1 cellular context compared by ENCODE assay signal in the genomic region with DNA sequence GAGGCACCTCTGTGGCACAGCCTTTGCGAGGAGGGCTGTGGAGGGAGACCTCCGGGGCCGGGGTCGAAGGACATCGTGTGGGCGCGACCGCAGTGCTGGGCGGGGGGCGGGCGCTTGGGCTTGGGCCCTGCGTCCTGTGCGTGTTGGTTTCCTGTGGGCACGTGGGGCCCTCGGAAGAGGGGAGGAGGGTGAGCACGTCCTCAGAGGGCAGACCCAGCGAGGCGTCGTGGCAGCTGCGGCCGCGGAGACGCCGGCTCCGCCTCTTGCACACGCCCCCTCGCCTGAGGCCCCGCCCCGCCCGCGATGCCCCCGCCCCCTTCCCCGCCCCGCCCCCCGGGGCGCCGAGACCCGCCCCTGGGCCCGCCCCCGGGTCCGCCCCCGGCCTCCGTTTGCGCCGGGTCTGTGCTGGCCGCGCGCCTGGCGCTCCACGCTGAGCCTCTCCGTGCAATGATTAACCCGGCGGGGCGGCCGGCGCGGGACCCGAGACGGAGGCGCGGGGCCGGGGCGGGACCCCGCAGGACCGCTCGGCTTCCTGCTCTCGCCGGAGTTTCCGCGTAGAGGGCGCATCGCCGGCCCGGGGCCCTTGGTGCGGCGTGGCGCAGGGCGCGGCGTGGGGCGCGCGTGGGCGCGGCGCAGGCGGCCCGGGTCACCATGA.
TF ChIP-seq lines count a peak whose summit lies in the region.

A gene with protein sequence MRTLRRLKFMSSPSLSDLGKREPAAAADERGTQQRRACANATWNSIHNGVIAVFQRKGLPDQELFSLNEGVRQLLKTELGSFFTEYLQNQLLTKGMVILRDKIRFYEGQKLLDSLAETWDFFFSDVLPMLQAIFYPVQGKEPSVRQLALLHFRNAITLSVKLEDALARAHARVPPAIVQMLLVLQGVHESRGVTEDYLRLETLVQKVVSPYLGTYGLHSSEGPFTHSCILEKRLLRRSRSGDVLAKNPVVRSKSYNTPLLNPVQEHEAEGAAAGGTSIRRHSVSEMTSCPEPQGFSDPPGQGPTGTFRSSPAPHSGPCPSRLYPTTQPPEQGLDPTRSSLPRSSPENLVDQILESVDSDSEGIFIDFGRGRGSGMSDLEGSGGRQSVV (plus strand): TSS at position 381 of the 655 bp plus-strand sequence. CDS start 271 bp downstream, at position 652.

TF ChIP-seq in H1, 55 proteins besides CTCF, POLR2A, EP300 and RAD21 (continued from another document):
- TF ChIP-seq, protein P1, sequence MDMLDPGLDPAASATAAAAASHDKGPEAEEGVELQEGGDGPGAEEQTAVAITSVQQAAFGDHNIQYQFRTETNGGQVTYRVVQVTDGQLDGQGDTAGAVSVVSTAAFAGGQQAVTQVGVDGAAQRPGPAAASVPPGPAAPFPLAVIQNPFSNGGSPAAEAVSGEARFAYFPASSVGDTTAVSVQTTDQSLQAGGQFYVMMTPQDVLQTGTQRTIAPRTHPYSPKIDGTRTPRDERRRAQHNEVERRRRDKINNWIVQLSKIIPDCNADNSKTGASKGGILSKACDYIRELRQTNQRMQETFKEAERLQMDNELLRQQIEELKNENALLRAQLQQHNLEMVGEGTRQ (IDR thresholded peaks at IDR 0.05; ENCODE audit: low read length) = peak; percentile 34; the same call in 1 of the 2 replicates
- TF ChIP-seq, protein P2, sequence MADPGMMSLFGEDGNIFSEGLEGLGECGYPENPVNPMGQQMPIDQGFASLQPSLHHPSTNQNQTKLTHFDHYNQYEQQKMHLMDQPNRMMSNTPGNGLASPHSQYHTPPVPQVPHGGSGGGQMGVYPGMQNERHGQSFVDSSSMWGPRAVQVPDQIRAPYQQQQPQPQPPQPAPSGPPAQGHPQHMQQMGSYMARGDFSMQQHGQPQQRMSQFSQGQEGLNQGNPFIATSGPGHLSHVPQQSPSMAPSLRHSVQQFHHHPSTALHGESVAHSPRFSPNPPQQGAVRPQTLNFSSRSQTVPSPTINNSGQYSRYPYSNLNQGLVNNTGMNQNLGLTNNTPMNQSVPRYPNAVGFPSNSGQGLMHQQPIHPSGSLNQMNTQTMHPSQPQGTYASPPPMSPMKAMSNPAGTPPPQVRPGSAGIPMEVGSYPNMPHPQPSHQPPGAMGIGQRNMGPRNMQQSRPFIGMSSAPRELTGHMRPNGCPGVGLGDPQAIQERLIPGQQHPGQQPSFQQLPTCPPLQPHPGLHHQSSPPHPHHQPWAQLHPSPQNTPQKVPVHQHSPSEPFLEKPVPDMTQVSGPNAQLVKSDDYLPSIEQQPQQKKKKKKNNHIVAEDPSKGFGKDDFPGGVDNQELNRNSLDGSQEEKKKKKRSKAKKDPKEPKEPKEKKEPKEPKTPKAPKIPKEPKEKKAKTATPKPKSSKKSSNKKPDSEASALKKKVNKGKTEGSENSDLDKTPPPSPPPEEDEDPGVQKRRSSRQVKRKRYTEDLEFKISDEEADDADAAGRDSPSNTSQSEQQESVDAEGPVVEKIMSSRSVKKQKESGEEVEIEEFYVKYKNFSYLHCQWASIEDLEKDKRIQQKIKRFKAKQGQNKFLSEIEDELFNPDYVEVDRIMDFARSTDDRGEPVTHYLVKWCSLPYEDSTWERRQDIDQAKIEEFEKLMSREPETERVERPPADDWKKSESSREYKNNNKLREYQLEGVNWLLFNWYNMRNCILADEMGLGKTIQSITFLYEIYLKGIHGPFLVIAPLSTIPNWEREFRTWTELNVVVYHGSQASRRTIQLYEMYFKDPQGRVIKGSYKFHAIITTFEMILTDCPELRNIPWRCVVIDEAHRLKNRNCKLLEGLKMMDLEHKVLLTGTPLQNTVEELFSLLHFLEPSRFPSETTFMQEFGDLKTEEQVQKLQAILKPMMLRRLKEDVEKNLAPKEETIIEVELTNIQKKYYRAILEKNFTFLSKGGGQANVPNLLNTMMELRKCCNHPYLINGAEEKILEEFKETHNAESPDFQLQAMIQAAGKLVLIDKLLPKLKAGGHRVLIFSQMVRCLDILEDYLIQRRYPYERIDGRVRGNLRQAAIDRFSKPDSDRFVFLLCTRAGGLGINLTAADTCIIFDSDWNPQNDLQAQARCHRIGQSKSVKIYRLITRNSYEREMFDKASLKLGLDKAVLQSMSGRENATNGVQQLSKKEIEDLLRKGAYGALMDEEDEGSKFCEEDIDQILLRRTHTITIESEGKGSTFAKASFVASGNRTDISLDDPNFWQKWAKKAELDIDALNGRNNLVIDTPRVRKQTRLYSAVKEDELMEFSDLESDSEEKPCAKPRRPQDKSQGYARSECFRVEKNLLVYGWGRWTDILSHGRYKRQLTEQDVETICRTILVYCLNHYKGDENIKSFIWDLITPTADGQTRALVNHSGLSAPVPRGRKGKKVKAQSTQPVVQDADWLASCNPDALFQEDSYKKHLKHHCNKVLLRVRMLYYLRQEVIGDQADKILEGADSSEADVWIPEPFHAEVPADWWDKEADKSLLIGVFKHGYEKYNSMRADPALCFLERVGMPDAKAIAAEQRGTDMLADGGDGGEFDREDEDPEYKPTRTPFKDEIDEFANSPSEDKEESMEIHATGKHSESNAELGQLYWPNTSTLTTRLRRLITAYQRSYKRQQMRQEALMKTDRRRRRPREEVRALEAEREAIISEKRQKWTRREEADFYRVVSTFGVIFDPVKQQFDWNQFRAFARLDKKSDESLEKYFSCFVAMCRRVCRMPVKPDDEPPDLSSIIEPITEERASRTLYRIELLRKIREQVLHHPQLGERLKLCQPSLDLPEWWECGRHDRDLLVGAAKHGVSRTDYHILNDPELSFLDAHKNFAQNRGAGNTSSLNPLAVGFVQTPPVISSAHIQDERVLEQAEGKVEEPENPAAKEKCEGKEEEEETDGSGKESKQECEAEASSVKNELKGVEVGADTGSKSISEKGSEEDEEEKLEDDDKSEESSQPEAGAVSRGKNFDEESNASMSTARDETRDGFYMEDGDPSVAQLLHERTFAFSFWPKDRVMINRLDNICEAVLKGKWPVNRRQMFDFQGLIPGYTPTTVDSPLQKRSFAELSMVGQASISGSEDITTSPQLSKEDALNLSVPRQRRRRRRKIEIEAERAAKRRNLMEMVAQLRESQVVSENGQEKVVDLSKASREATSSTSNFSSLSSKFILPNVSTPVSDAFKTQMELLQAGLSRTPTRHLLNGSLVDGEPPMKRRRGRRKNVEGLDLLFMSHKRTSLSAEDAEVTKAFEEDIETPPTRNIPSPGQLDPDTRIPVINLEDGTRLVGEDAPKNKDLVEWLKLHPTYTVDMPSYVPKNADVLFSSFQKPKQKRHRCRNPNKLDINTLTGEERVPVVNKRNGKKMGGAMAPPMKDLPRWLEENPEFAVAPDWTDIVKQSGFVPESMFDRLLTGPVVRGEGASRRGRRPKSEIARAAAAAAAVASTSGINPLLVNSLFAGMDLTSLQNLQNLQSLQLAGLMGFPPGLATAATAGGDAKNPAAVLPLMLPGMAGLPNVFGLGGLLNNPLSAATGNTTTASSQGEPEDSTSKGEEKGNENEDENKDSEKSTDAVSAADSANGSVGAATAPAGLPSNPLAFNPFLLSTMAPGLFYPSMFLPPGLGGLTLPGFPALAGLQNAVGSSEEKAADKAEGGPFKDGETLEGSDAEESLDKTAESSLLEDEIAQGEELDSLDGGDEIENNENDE (IDR thresholded peaks at IDR 0.05; ENCODE audit: insufficient replicate concordance, low read length) = no peak
- TF ChIP-seq, protein P3, sequence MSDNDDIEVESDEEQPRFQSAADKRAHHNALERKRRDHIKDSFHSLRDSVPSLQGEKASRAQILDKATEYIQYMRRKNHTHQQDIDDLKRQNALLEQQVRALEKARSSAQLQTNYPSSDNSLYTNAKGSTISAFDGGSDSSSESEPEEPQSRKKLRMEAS (IDR thresholded peaks at IDR 0.05) = peak; percentile 77
- peak; percentile 17 for TF ChIP-seq TAF7 (optimal IDR thresholded peaks at IDR 0.05; ENCODE audit: borderline replicate concordance, low read depth, low read length)
- 0 out of 2 replicates have a peak, but pooled peaks have one; percentile 35 for TF ChIP-seq PHF8 (conservative IDR thresholded peaks at IDR 0.05; ENCODE audit: low read depth, low read length)
- no peak for TF ChIP-seq YY1 (IDR thresholded peaks at IDR 0.05; ENCODE audit: low read depth, low read length)
- TF ChIP-seq SIN3A (conservative IDR thresholded peaks at IDR 0.05 in 1 of 2, IDR thresholded peaks at IDR 0.05 in 1 of 2; ENCODE audit: low read depth in 1 of 2, low read length in 2 of 2) = no peak
- TF ChIP-seq BACH1 (IDR thresholded peaks at IDR 0.05; ENCODE audit: low read length) = peak; percentile 63; the same call in 1 of the 2 replicates
- no peak for TF ChIP-seq SP1 (IDR thresholded peaks at IDR 0.05; ENCODE audit: low read depth, low read length)
